ENCODE assay signal across 9 cellular contexts in the genomic region with DNA sequence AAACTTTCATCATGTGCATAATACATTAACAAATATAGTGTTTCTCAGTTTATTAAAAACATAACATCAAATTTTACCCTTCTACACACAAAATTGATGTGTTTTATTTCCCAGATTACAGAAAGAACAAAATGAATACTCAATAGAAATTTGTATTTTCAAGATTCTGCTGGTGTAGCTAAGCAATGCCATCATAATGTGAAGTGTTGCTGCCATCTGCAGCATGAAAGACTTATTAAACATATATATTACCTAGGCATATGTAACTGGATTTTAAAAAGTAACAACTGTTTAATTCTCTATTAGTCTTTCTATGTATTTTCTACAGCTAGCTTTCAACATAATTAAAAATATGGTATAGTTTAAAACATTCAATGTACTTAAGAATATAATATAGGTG. TPM values are rescaled to one million over a fixed set of nuclear protein-coding genes. Genes with fewer than 3 reads are reported as not detected.
A peak's percentile ranks its signal among the peaks of the same experiment; 100 is the strongest.
DNase-seq lines count a peak whose midpoint lies in the region; ATAC-seq, FAIRE-seq and TF ChIP-seq lines count a peak whose summit lies in the region.
"Had no signal": no experiment of that assay in that cellular context is flagged by ENCODE, and none has a peak within 500 bp of the region (broad histone marks: within the 10 kb centered on the region; RNA-seq: fewer than 3 reads in every experiment).

No MANE protein-coding gene starts in this region.

- H3K36me3 ChIP-seq in BE2C (no peaks in the 10 kb centered on the region), Peyer's patch (no peaks in the 10 kb centered on the region), colonic mucosa (no peaks in the 10 kb centered on the region)
- H3K36me3 ChIP-seq: SJSA1 had no signal

- TF ChIP-seq CTCF in BE2C (IDR thresholded peaks at IDR 0.05; ENCODE audit: low read depth, low read length) = peak; percentile 6; the same call in 1 of the 2 replicates
- peak in 5 of 6 experiments; percentile 8 to 70 (median 57) for TF ChIP-seq CTCF in Peyer's patch (IDR thresholded peaks at IDR 0.05)
- peak; percentile 28 for TF ChIP-seq CTCF in colonic mucosa (IDR thresholded peaks at IDR 0.05)

- H3K27me3 ChIP-seq in BE2C (no peaks in the 10 kb centered on the region), Peyer's patch (no peaks in the 10 kb centered on the region), colonic mucosa (no peaks in the 10 kb centered on the region)
- H3K27me3 ChIP-seq: SJSA1 had no signal

- DNase-seq in BE2C (no peak), GF-D8 (lab: John Stamatoyannopoulos, UW) (peak; percentile 15), Peyer's patch (peak in 2 of 3 donors; percentile 17 to 55), colonic mucosa (no peak), naive B cell (peak; percentile 24), GM12892 (ENCODE audit: insufficient read length) (no peak), NCI-H187 treated with DMSO at 0.1 percent for 48 hours (lab: John Stamatoyannopoulos, UW) (no peak)

- H3K27ac Mint-ChIP-seq in naive B cell = no peak overlapping the region

- no peak overlapping the region for H3K9ac ChIP-seq in colonic mucosa (ENCODE audit: low read depth in 2 of 2, low read length in 2 of 2)

- intact Hi-C loops in colonic mucosa (cut with DNase I) = no loop called here

- H3K36me3 Mint-ChIP-seq in naive B cell = peaks cover 0 to under 1% of the 10 kb centered on the region in 2 donors

- no peak for FAIRE-seq in GM12892 (lab: Jason Lieb, UNC)

- peaks cover 0 to under 1% (median 0%) of the 10 kb centered on the region in 3 donors for H3K27me3 Mint-ChIP-seq in naive B cell

- H3K4me3 ChIP-seq in BE2C (ENCODE audit: low read depth, low read length) = no peak overlapping the region
- H3K4me3 ChIP-seq in Peyer's patch = no peak overlapping the region
- H3K4me3 ChIP-seq in colonic mucosa = no peak overlapping the region
- H3K4me3 ChIP-seq: SJSA1 had no signal

- H3K4me3 Mint-ChIP-seq in naive B cell = no peak overlapping the region

- H3K9me3 ChIP-seq in BE2C (no peaks in the 10 kb centered on the region), Peyer's patch (no peaks in the 10 kb centered on the region), colonic mucosa (no peaks in the 10 kb centered on the region)

- TF ChIP-seq POLR2A in Peyer's patch (IDR thresholded peaks at IDR 0.05) (no peak), GM12892 (IDR thresholded peaks at IDR 0.05; ENCODE audit: low read depth, low read length) (no peak)

- H3K4me1 Mint-ChIP-seq in naive B cell = no peaks in the 10 kb centered on the region

- H3K9me3 Mint-ChIP-seq in naive B cell = peaks cover 0 to 5% (median 0%) of the 10 kb centered on the region in 7 donors

- H3K27ac ChIP-seq in Peyer's patch (no peak overlapping the region), colonic mucosa (no peak overlapping the region)
- H3K27ac ChIP-seq: SJSA1 had no signal

- ATAC-seq in HG03175 (IDR thresholded peaks at IDR 0.05; ENCODE audit: unreplicated experiment) (peak; percentile 66), naive B cell (ENCODE audit: low read depth in 2 of 2) (peak in 1 of 2 donors; percentile 55)

- H3K4me1 ChIP-seq in BE2C = no peaks in the 10 kb centered on the region
- no peaks in the 10 kb centered on the region for H3K4me1 ChIP-seq in Peyer's patch
- no peaks in the 10 kb centered on the region for H3K4me1 ChIP-seq in colonic mucosa

RNA-seq across cellular contexts. Expression of a gene that starts 27.5 kb away (rescaled TPM):
- polyA plus RNA-seq in BE2C (2012; ENCODE audit: insufficient read depth, insufficient read length, low read depth) = not detected
- not detected for total RNA-seq in Peyer's patch
- total RNA-seq in colonic mucosa = not detected
- polyA plus RNA-seq in naive B cell (ENCODE audit: low read depth in 6 of 6) = not detected
- polyA plus RNA-seq in GM12892 (2012; ENCODE audit: missing spikeins) = not detected
- total RNA-seq: SJSA1 had no signal

RNA-seq across cellular contexts. Expression of a gene that starts 33.3 kb away (rescaled TPM):
- polyA plus RNA-seq in BE2C (2012; ENCODE audit: insufficient read depth, insufficient read length, low read depth) = 0.71 TPM
- total RNA-seq in Peyer's patch (10 to 100 TPM; 80.7 to 93.2 (median 86.6) TPM), colonic mucosa (100 to 1,000 TPM in 1 of 2 donors, 10 to 100 TPM in 1; 99.0 to 180 TPM)
- polyA plus RNA-seq in naive B cell (ENCODE audit: low read depth in 6 of 6) = 10 to 100 TPM; 26.9 to 48.3 (median 34.4) TPM
- 31.8 TPM for polyA plus RNA-seq in GM12892 (2012; ENCODE audit: missing spikeins)

Comparison
In these comparisons a context has a peak if more than half of its experiments do, and no peak if none do; other contexts are left out.
1. DNase-seq: peak in GF-D8 (single experiment), Peyer's patch (2 of 3) and naive B cell (single experiment); none in BE2C (single experiment), colonic mucosa (single experiment), GM12892 (single experiment) and NCI-H187 treated with DMSO at 0.1 percent for 48 hours (single experiment).
2. CTCF ChIP-seq: peak in every context shown above with its lines; median percentile 57 in Peyer's patch; 28 in colonic mucosa; 6 in BE2C.